ENCODE assay signal across 8 cellular contexts in the genomic region with DNA sequence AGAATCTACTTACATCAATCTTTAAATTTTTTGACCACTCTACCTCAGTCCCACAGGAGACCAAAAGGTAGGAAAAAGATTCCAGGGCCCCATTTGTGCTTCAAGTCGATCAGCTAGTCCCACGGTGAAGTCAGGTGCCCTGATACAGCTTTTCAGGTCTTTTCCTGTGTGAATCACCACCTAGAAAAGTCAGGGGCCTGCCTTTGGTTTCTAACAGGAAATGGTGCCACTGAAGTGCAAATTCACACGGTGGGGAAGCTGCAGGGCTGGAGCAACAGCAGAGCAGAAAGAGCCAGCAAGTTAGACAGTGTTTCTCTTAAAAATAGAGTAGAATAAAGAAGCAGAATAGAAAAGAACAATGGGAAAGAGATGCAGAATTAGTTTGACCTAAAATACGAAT.
DNase-seq lines count a peak whose midpoint lies in the region; ATAC-seq, FAIRE-seq and TF ChIP-seq lines count a peak whose summit lies in the region.

No MANE protein-coding gene starts in this region.

- peak; percentile 42 for DNase-seq in astrocyte (ENCODE audit: low read depth)
- peak; percentile 80 for DNase-seq in spleen
- no peak for DNase-seq in SK-N-SH
- DNase-seq in coronary artery (ENCODE audit: low spot score), result no peak
- no peak for DNase-seq in SHP77 treated with DMSO at 0.1 percent for 48 hours (lab: John Stamatoyannopoulos, UW)

- H3K9ac ChIP-seq in SU-DHL-6 (ENCODE audit: low read length) (peak overlapping the region; percentile 39), astrocyte (ENCODE audit: low read length) (no peak overlapping the region), SK-N-SH (no peak overlapping the region)

- TF ChIP-seq POLR2A in spleen (IDR thresholded peaks at IDR 0.05), result peak in 1 of 3 donors; percentile 24

- peaks cover 11% of the 10 kb centered on the region for H3K36me3 Mint-ChIP-seq in astrocyte (ENCODE audit: low read depth, unreplicated experiment)

- H3K9me2 ChIP-seq in SU-DHL-6 (replicated peaks; ENCODE audit: insufficient read depth, low read length) (no peaks in the 10 kb centered on the region), SK-N-SH (no peaks in the 10 kb centered on the region)

- no peaks in the 10 kb centered on the region for H3K9me3 Mint-ChIP-seq in astrocyte (ENCODE audit: unreplicated experiment)

- H3K27ac Mint-ChIP-seq in astrocyte (ENCODE audit: unreplicated experiment), result peak overlapping the region; percentile 96

- intact Hi-C loops in spleen (cut with DNase I; ENCODE audit: low total_unique reads), result no loop called here

- TF ChIP-seq RAD21 in SK-N-SH (IDR thresholded peaks at IDR 0.05; ENCODE audit: low read length), result no peak

- WGBS in spleen, 5 donors, result 12 to 31% (median 21%) methylated on average over 4 of the region's 4 CpGs
- WGBS in SK-N-SH (ENCODE audit: low lambda C conversion rate), result 75% methylated on average over 4 of the region's 4 CpGs

- POLR2A ChIA-PET in SK-N-SH (lab: Yijun Ruan, JAX), result no interaction called here

- no peak for TF ChIP-seq EP300 in SK-N-SH (IDR thresholded peaks at IDR 0.05; ENCODE audit: borderline replicate concordance in 1 of 2, low read depth in 1 of 2, low read length in 1 of 2)

- peak overlapping the region; percentile 48 for H3K4me3 ChIP-seq in SU-DHL-6 (ENCODE audit: insufficient read depth, low read length, poor library complexity, severe bottlenecking)
- no peak overlapping the region for H3K4me3 ChIP-seq in astrocyte (ENCODE audit: insufficient read depth, low read depth, low read length)
- peak overlapping the region in 4 of 8 donors; percentile 2 to 39 (median 12) for H3K4me3 ChIP-seq in spleen
- no peak overlapping the region for H3K4me3 ChIP-seq in SK-N-SH (ENCODE audit: low read depth in 2 of 2, low read length in 1 of 2)
- H3K4me3 ChIP-seq in coronary artery, result no peak overlapping the region

- CTCF ChIA-PET in SK-N-SH (lab: Yijun Ruan, JAX), result no interaction called here

- H3K4me1 ChIP-seq in astrocyte (ENCODE audit: insufficient read depth, low read length), result peaks cover 7% of the 10 kb centered on the region
- H3K4me1 ChIP-seq in spleen, result peaks cover 10 to 78% (median 47%) of the 10 kb centered on the region in 6 donors
- peaks cover 0 to 5% of the 10 kb centered on the region in 2 experiments; a peak in 3 of 4 replicates for H3K4me1 ChIP-seq in SK-N-SH (ENCODE audit: control insufficient read depth in 1 of 2, insufficient read depth in 2 of 2, low read depth in 1 of 2, low read length in 1 of 2)

- FAIRE-seq in astrocyte (lab: Jason Lieb, UNC), result no peak

- H4K20me1 ChIP-seq in SU-DHL-6 (ENCODE audit: low read depth, low read length), result no peaks in the 10 kb centered on the region
- H4K20me1 ChIP-seq in astrocyte (ENCODE audit: insufficient read depth, low read length), result peaks cover 47% of the 10 kb centered on the region
- 0 out of 2 replicates have a peak, but pooled peaks cover 9% of the 10 kb centered on the region for H4K20me1 ChIP-seq in SK-N-SH (ENCODE audit: insufficient read depth)

- H3K4me2 ChIP-seq in SU-DHL-6 (ENCODE audit: low read depth, low read length, poor library complexity, severe bottlenecking) (peak overlapping the region; percentile 75), astrocyte (ENCODE audit: low read length) (peak overlapping the region; percentile 43), SK-N-SH (no peak overlapping the region)

- H3K27me3 ChIP-seq in SU-DHL-6 (ENCODE audit: low read length) (no peaks in the 10 kb centered on the region), astrocyte (ENCODE audit: insufficient read depth, low read length) (no peaks in the 10 kb centered on the region), spleen (replicated peaks in 1 of 7) (no peaks in the 10 kb centered on the region), SK-N-SH (ENCODE audit: insufficient read depth) (no peaks in the 10 kb centered on the region)

- H3K4me3 Mint-ChIP-seq in astrocyte (ENCODE audit: unreplicated experiment), result peak overlapping the region; percentile 13

- H3K79me2 ChIP-seq in SU-DHL-6 (ENCODE audit: insufficient read depth, low read length) (no peaks in the 10 kb centered on the region), astrocyte (ENCODE audit: insufficient read depth, low read length) (peaks cover 51% of the 10 kb centered on the region), SK-N-SH (ENCODE audit: insufficient read depth) (peaks cover 17% of the 10 kb centered on the region)

- H3F3A ChIP-seq in SU-DHL-6 (ENCODE audit: insufficient read depth) (peaks cover 16% of the 10 kb centered on the region), SK-N-SH (replicated peaks; ENCODE audit: insufficient read depth) (no peaks in the 10 kb centered on the region)

- H3K27ac ChIP-seq in SU-DHL-6 (ENCODE audit: low read depth, low read length) (peak overlapping the region; percentile 84), astrocyte (ENCODE audit: low read depth, low read length) (no peak overlapping the region), spleen (peak overlapping the region; percentile 43 to 83 (median 73)), SK-N-SH (ENCODE audit: low read depth in 2 of 2, low read length in 1 of 2) (no peak overlapping the region), coronary artery (no peak overlapping the region)

- ATAC-seq in GM18517 (IDR thresholded peaks at IDR 0.05; ENCODE audit: unreplicated experiment) (peak; percentile 86), HG02884 (IDR thresholded peaks at IDR 0.05; ENCODE audit: unreplicated experiment) (peak; percentile 96)

- no peak for TF ChIP-seq CTCF in SU-DHL-6 (IDR thresholded peaks at IDR 0.05; ENCODE audit: insufficient read depth, low read length, poor library complexity, severe bottlenecking)
- no peak for TF ChIP-seq CTCF in astrocyte (IDR thresholded peaks at IDR 0.05; ENCODE audit: insufficient read depth, low read depth, low read length)
- TF ChIP-seq CTCF in spleen (IDR thresholded peaks at IDR 0.05 in 8 of 11, conservative IDR thresholded peaks at IDR 0.05 in 3 of 11), result no peak
- no peak for TF ChIP-seq CTCF in SK-N-SH (IDR thresholded peaks at IDR 0.05)
- no peak for TF ChIP-seq CTCF in coronary artery (IDR thresholded peaks at IDR 0.05)

- peaks cover 8% of the 10 kb centered on the region; the same call in 1 of the 2 replicates for H3K36me3 ChIP-seq in SU-DHL-6 (ENCODE audit: low read length)
- no peaks in the 10 kb centered on the region for H3K36me3 ChIP-seq in astrocyte (ENCODE audit: insufficient read depth, low read length)
- H3K36me3 ChIP-seq in spleen, result peaks cover 0 to 7% (median 0%) of the 10 kb centered on the region in 6 donors
- H3K36me3 ChIP-seq in SK-N-SH (replicated peaks in 1 of 2; ENCODE audit: control insufficient read depth in 1 of 2, insufficient read depth in 2 of 2, low read length in 1 of 2), result peaks cover 0 to 17% of the 10 kb centered on the region in 2 experiments

- peaks cover 17% of the 10 kb centered on the region for H3K4me1 Mint-ChIP-seq in astrocyte (ENCODE audit: low read depth, unreplicated experiment)

- H3K9me3 ChIP-seq in SU-DHL-6 (ENCODE audit: insufficient read depth, low read length), result no peaks in the 10 kb centered on the region
- H3K9me3 ChIP-seq in astrocyte (ENCODE audit: insufficient read depth, low read depth, low read length), result no peaks in the 10 kb centered on the region
- H3K9me3 ChIP-seq in spleen, result no peaks in the 10 kb centered on the region
- H3K9me3 ChIP-seq in SK-N-SH, result no peaks in the 10 kb centered on the region

- H3K27me3 Mint-ChIP-seq in astrocyte (ENCODE audit: low read depth, unreplicated experiment), result no peaks in the 10 kb centered on the region

- H2AFZ ChIP-seq in SU-DHL-6 (ENCODE audit: low read depth, low read length, severe bottlenecking), result peak overlapping the region; percentile 35
- no peak overlapping the region for H2AFZ ChIP-seq in astrocyte (ENCODE audit: low read depth, low read length)
- no peak overlapping the region for H2AFZ ChIP-seq in SK-N-SH (ENCODE audit: low read depth)

TF ChIP-seq in SK-N-SH, 30 proteins besides CTCF, POLR2A, EP300 and RAD21:
- TF ChIP-seq MEF2A (IDR thresholded peaks at IDR 0.05; ENCODE audit: borderline replicate concordance, low read depth), result no peak
- TF ChIP-seq ELF1 (IDR thresholded peaks at IDR 0.05), result no peak
- TF ChIP-seq, protein P1, sequence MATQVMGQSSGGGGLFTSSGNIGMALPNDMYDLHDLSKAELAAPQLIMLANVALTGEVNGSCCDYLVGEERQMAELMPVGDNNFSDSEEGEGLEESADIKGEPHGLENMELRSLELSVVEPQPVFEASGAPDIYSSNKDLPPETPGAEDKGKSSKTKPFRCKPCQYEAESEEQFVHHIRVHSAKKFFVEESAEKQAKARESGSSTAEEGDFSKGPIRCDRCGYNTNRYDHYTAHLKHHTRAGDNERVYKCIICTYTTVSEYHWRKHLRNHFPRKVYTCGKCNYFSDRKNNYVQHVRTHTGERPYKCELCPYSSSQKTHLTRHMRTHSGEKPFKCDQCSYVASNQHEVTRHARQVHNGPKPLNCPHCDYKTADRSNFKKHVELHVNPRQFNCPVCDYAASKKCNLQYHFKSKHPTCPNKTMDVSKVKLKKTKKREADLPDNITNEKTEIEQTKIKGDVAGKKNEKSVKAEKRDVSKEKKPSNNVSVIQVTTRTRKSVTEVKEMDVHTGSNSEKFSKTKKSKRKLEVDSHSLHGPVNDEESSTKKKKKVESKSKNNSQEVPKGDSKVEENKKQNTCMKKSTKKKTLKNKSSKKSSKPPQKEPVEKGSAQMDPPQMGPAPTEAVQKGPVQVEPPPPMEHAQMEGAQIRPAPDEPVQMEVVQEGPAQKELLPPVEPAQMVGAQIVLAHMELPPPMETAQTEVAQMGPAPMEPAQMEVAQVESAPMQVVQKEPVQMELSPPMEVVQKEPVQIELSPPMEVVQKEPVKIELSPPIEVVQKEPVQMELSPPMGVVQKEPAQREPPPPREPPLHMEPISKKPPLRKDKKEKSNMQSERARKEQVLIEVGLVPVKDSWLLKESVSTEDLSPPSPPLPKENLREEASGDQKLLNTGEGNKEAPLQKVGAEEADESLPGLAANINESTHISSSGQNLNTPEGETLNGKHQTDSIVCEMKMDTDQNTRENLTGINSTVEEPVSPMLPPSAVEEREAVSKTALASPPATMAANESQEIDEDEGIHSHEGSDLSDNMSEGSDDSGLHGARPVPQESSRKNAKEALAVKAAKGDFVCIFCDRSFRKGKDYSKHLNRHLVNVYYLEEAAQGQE (IDR thresholded peaks at IDR 0.05; ENCODE audit: low read depth, low read length), result no peak
- no peak for TF ChIP-seq EZH2phosphoT487 (IDR thresholded peaks at IDR 0.05; ENCODE audit: borderline replicate concordance, low read depth)
- no peak for TF ChIP-seq GATA2 (CRISPR knock-in tag; IDR thresholded peaks at IDR 0.05)
- TF ChIP-seq FOSL2 (IDR thresholded peaks at IDR 0.05; ENCODE audit: borderline replicate concordance, low read depth), result no peak
- no peak for TF ChIP-seq RXRA (IDR thresholded peaks at IDR 0.05; ENCODE audit: borderline replicate concordance, low read depth)
- TF ChIP-seq FOXM1 (IDR thresholded peaks at IDR 0.05; ENCODE audit: low read depth), result no peak
- TF ChIP-seq RFX5 (IDR thresholded peaks at IDR 0.05; ENCODE audit: low read length), result no peak

Comparison
In these comparisons a context has a peak if more than half of its experiments do, and no peak if none do; other contexts are left out.
1. H3K27ac ChIP-seq: peak in SU-DHL-6 (single experiment) and spleen (8 of 8); none in astrocyte (single experiment), SK-N-SH (0 of 2) and coronary artery (0 of 2).
2. DNase-seq: peak in astrocyte (single experiment) and spleen (single experiment); none in SK-N-SH (single experiment), coronary artery (single experiment) and SHP77 treated with DMSO at 0.1 percent for 48 hours (single experiment).